1 cellular context compared by ENCODE assay signal in genomic region chr2:65576278-65576677, GRCh38.
TF ChIP-seq lines count a peak whose summit lies in the region.

No MANE protein-coding gene starts in this region.

TF ChIP-seq in IMR-90, 13 proteins besides CTCF, POLR2A, EP300 and RAD21:
- TF ChIP-seq RFX5 (IDR thresholded peaks at IDR 0.05; ENCODE audit: low read depth, low read length) (no peak), MXI1 (IDR thresholded peaks at IDR 0.05; ENCODE audit: borderline replicate concordance, low read depth, low read length) (no peak), CEBPB (IDR thresholded peaks at IDR 0.05; ENCODE audit: low read depth, low read length) (no peak), BHLHE40 (IDR thresholded peaks at IDR 0.05; ENCODE audit: low read depth, low read length) (no peak), ELK1 (IDR thresholded peaks at IDR 0.05; ENCODE audit: borderline replicate concordance, low read depth, low read length) (no peak), MAZ (IDR thresholded peaks at IDR 0.05; ENCODE audit: borderline replicate concordance, low read depth, low read length) (no peak), FOS (IDR thresholded peaks at IDR 0.05; ENCODE audit: low read depth, low read length) (no peak), MAFK (IDR thresholded peaks at IDR 0.05; ENCODE audit: low read depth, low read length) (no peak), CHD1 (IDR thresholded peaks at IDR 0.05; ENCODE audit: low read depth, low read length) (no peak), RCOR1 (IDR thresholded peaks at IDR 0.05; ENCODE audit: insufficient replicate concordance, low read length) (no peak)
